31 cellular contexts compared by ENCODE assay signal in genomic region chr4:124181045-124181444, GRCh38.
"Had no signal": no experiment of that assay in that cellular context is flagged by ENCODE, and none has a peak within 500 bp of the region (broad histone marks: within the 10 kb centered on the region; RNA-seq: fewer than 3 reads in every experiment).

No MANE protein-coding gene starts in this region.

- DNase-seq: activated B cell treated with CpG ODN at 0.5 μM for 24 hours; activated CD4-positive, alpha-beta memory T cell treated with anti-CD3 and anti-CD28 coated beads for 36 hours; activated CD4-positive, alpha-beta T cell treated with anti-CD3 and anti-CD28 coated beads for 4 hours; activated CD4-positive, alpha-beta T cell treated with anti-CD3 and anti-CD28 coated beads, Interleukin-2, amount 50 U/mL, for 1 hour; activated CD4-positive, CD25-positive, alpha-beta regulatory T cell treated with anti-CD3 and anti-CD28 coated beads, Interleukin-2, amount 50 U/mL, for 72 hours; activated CD8-positive, alpha-beta memory T cell treated with anti-CD3 and anti-CD28 coated beads, Interleukin-2, amount 50 U/mL, for 4 hours; activated gamma-delta T cell treated with Interleukin-2 at 50 U/mL for 16 hours; activated naive CD4-positive, alpha-beta T cell treated with anti-CD3 and anti-CD28 coated beads for 36 hours; activated T-cell treated with anti-CD3 and anti-CD28 coated beads for 4 hours; activated T-cell treated with anti-CD3 and anti-CD28 coated beads, Interleukin-2, amount 50 U/mL, for 4 hours; adrenal gland; body of pancreas; MM.1S; MV-4-11; NCI-H1092; NCI-H1436 treated with DMSO at 0.1 percent for 48 hours; NCI-H187; NCI-H2029 treated with DMSO at 0.1 percent for 48 hours; NCI-H2107; NCI-H2171; NCI-H510A; NCI-H526; NCI-H748 treated with DMSO at 0.1 percent for 48 hours; PC-9; Right ventricle myocardium superior; SW 1271; T-helper 1 cell; T-helper 2 cell; T-helper 9 cell had no signal

- H3K4me1 Mint-ChIP-seq: activated B cell treated with CpG ODN at 0.5 μM for 24 hours had no signal

- H3K27ac Mint-ChIP-seq: activated B cell treated with CpG ODN at 0.5 μM for 24 hours; activated CD4-positive, alpha-beta memory T cell treated with anti-CD3 and anti-CD28 coated beads for 36 hours; activated naive CD4-positive, alpha-beta T cell treated with anti-CD3 and anti-CD28 coated beads for 36 hours; activated naive CD4-positive, alpha-beta T cell treated with anti-CD3 and anti-CD28 coated beads, Interleukin-2, amount 50 U/mL, for 72 hours; activated T-helper 1 cell treated with anti-CD3 and anti-CD28 coated beads, Interleukin-12 subunit alpha, Interleukin-12 subunit beta, Interleukin-2, Interleukin-4 antibody, amounts not matched to agents 30 ng/mL and 10 ng/mL and 1 ng/mL, durations not matched to agents 14 hours and 24 hours and 36 hours had no signal

- H3K4me3 Mint-ChIP-seq: activated B cell treated with CpG ODN at 0.5 μM for 24 hours; activated CD4-positive, alpha-beta memory T cell treated with anti-CD3 and anti-CD28 coated beads for 36 hours; activated naive CD4-positive, alpha-beta T cell treated with anti-CD3 and anti-CD28 coated beads for 36 hours; activated T-cell treated with anti-CD3 and anti-CD28 coated beads, Interleukin-2, amount 50 U/mL, for 4 hours; activated T-helper 1 cell treated with anti-CD3 and anti-CD28 coated beads, Interleukin-12 subunit alpha, Interleukin-12 subunit beta, Interleukin-2, Interleukin-4 antibody, amounts not matched to agents 30 ng/mL and 10 ng/mL and 1 ng/mL, durations not matched to agents 14 hours and 24 hours and 36 hours had no signal

- H3K27me3 Mint-ChIP-seq: activated B cell treated with CpG ODN at 0.5 μM for 24 hours; activated CD4-positive, alpha-beta memory T cell treated with anti-CD3 and anti-CD28 coated beads for 36 hours had no signal

- H3K9me3 Mint-ChIP-seq: activated B cell treated with CpG ODN at 0.5 μM for 24 hours; activated naive CD4-positive, alpha-beta T cell treated with anti-CD3 and anti-CD28 coated beads for 36 hours; activated T-helper 1 cell treated with anti-CD3 and anti-CD28 coated beads, Interleukin-12 subunit alpha, Interleukin-12 subunit beta, Interleukin-2, Interleukin-4 antibody, amounts not matched to agents 30 ng/mL and 10 ng/mL and 1 ng/mL, durations not matched to agents 14 hours and 24 hours and 36 hours had no signal

- H3K36me3 Mint-ChIP-seq: activated CD4-positive, alpha-beta memory T cell treated with anti-CD3 and anti-CD28 coated beads for 36 hours; activated naive CD4-positive, alpha-beta T cell treated with anti-CD3 and anti-CD28 coated beads, Interleukin-2, amount 50 U/mL, for 72 hours had no signal

- ATAC-seq: activated naive CD4-positive, alpha-beta T cell treated with anti-CD3 and anti-CD28 coated beads, Interleukin-2, amount 50 U/mL, for 72 hours; activated T-cell treated with anti-CD3 and anti-CD28 coated beads, Interleukin-2, amount 50 U/mL, for 4 hours; body of pancreas had no signal
